In the genomic region with DNA sequence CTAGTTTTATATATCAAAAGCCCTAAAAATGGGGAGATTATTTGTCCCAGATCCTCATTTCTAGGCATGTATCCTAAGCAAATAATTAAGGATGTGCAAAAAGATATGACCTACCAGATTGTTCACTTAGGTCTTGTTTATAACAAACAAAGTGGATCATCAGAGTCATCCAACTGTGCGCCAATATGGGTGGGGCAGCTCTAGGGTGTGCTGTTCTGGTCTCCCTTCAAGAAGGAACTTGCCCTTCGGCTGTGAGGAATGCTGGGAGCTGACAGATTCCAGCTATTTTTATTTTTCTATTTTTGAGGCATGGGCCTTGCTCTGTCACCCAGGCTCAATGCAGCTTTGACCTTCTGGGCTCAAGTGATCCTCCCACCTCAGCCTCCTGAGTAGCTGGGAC, we compare ENCODE assay signal across 28 cellular contexts. TPM values are rescaled to one million over a fixed set of nuclear protein-coding genes. Genes with fewer than 3 reads are reported as not detected.
"Had no signal": no experiment of that assay in that cellular context is flagged by ENCODE, and none has a peak within 500 bp of the region (broad histone marks: within the 10 kb centered on the region; RNA-seq: fewer than 3 reads in every experiment).

No MANE protein-coding gene starts in this region.

- H3K4me1 Mint-ChIP-seq: central memory CD8-positive, alpha-beta T cell; immature natural killer cell; naive B cell; WTC11 had no signal

- H3K27ac Mint-ChIP-seq: activated naive CD4-positive, alpha-beta T cell treated with anti-CD3 and anti-CD28 coated beads, Interleukin-2, amount 50 U/mL, for 72 hours; immature natural killer cell; naive B cell; stimulated activated memory B cell treated with anti-CD40 and anti-IgM and Interleukin-4, amounts not matched to agents 10 μg/mL and 1 μg/mL and 100 μg/mL, for 72 hours; WTC11 had no signal

- DNase-seq: activated gamma-delta T cell treated with Interleukin-2 at 50 U/mL for 16 hours; activated T-cell treated with anti-CD3 and anti-CD28 coated beads, Interleukin-2, amount 50 U/mL, for 1 hour; adrenal gland; brain microvascular endothelial cell; glutamatergic neuron; immature natural killer cell; left ventricle myocardium superior; mesenchymal stem cell; naive B cell; nucleus accumbens; stimulated activated CD4-positive, alpha-beta T cell treated with anti-CD3 and anti-CD28 coated beads, Interleukin-15, amount 100 ng/mL, for 24 hours; stomach; T-helper 1 cell; T-helper 9 cell; trophoblast cell; uterus had no signal

- H3K36me3 ChIP-seq: adrenal gland, ascending aorta, brain microvascular endothelial cell, stomach, uterus had no signal

- ATAC-seq: activated naive CD4-positive, alpha-beta T cell treated with anti-CD3 and anti-CD28 coated beads, Interleukin-2, amount 50 U/mL, for 72 hours; left ventricle myocardium superior; sciatic nerve; stimulated activated memory B cell treated with anti-CD40 and anti-IgM and Interleukin-4, amounts not matched to agents 10 μg/mL and 1 μg/mL and 100 μg/mL, for 72 hours; WTC11 had no signal

- H3K9me3 ChIP-seq: adrenal gland, ascending aorta, stomach, uterus had no signal

- H3K4me3 ChIP-seq: adrenal gland, ascending aorta, hepatocyte, smooth muscle cell, stomach, uterus had no signal

- H3K4me3 Mint-ChIP-seq: central memory CD8-positive, alpha-beta T cell; immature natural killer cell; naive B cell; stimulated activated memory B cell treated with anti-CD40 and anti-IgM and Interleukin-4, amounts not matched to agents 10 μg/mL and 1 μg/mL and 100 μg/mL, for 72 hours; WTC11 had no signal

- H3K9me3 Mint-ChIP-seq: activated naive CD4-positive, alpha-beta T cell treated with anti-CD3 and anti-CD28 coated beads, Interleukin-2, amount 50 U/mL, for 72 hours; central memory CD8-positive, alpha-beta T cell; immature natural killer cell had no signal

- H3K4me1 ChIP-seq: adrenal gland, ascending aorta, stomach, uterus had no signal

- H3K27me3 ChIP-seq: adrenal gland, ascending aorta, brain microvascular endothelial cell, hepatocyte, stomach, uterus had no signal

- H3K27ac ChIP-seq: adrenal gland, ascending aorta, brain microvascular endothelial cell, hepatocyte, stomach, uterus had no signal

- H3K36me3 Mint-ChIP-seq: activated naive CD4-positive, alpha-beta T cell treated with anti-CD3 and anti-CD28 coated beads, Interleukin-2, amount 50 U/mL, for 72 hours; immature natural killer cell; naive B cell; stimulated activated memory B cell treated with anti-CD40 and anti-IgM and Interleukin-4, amounts not matched to agents 10 μg/mL and 1 μg/mL and 100 μg/mL, for 72 hours; WTC11 had no signal

RNA-seq across cellular contexts. Expression of gene CHP2, which starts 13.8 kb away (rescaled TPM):
- total RNA-seq: activated naive CD4-positive, alpha-beta T cell treated with anti-CD3 and anti-CD28 coated beads, Interleukin-2, amount 50 U/mL, for 72 hours; ascending aorta; left ventricle myocardium superior; mucosa of gallbladder; smooth muscle cell had no signal
- polyA plus RNA-seq: immature natural killer cell, neural cell, smooth muscle cell had no signal

RNA-seq across cellular contexts. Expression of gene ERN2, which starts 55.6 kb away (rescaled TPM):
- total RNA-seq: activated naive CD4-positive, alpha-beta T cell treated with anti-CD3 and anti-CD28 coated beads, Interleukin-2, amount 50 U/mL, for 72 hours; ascending aorta; frontal cortex; left ventricle myocardium superior; sciatic nerve; smooth muscle cell; temporal lobe had no signal
- polyA plus RNA-seq: immature natural killer cell, neural cell, smooth muscle cell had no signal
